8 cellular contexts compared by ENCODE assay signal in the genomic region with DNA sequence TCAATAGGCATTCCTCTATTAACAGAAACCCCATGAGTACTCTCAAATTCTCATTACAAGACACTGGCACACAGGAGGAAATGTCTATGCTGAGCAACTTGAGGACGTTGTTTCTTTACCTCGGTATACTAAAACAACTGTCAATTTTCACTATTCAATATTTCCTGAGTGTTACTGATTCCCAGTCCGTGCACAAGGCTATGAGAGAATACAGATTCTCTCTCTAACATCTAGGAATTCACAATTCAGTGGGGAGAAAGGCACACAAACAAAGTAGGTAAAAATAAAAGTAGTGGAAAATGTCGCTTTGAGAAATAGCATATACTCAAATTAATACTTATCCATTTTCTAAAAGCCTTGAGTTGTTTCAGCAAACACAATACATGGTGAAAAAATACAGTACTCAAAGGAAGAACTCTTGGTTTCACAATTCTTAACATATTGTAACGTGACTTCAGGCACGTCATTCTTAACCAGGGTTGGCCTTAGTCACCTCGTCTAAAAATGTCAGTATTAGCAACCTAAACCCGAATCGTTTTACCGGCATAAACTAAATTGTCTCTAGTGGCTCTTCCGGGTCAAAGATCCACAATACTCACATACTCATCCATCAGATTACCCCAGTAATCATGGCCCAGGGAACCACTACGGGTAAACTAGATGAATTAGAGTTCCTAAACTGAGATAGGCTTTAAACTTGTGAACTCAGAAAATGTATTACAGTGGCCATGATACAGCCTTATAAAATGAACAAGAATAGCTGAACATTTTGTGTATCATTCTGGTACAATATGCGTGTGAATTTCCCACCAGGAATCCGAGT. TPM values are rescaled to one million over a fixed set of nuclear protein-coding genes. Genes with fewer than 3 reads are reported as not detected.
DNase-seq lines count a peak whose midpoint lies in the region; ATAC-seq and TF ChIP-seq lines count a peak whose summit lies in the region.

No MANE protein-coding gene starts in this region.

- DNase-seq in Ammon's horn (ENCODE audit: low spot score) (peak; percentile 14), fibroblast of mammary gland (ENCODE audit: low read depth) (peak; percentile 83), osteoblast (ENCODE audit: insufficient read length, low spot score, missing footprints) (peak; percentile 82)
- peak; percentile 79 for DNase-seq in activated CD4-positive, alpha-beta T cell treated with anti-CD3 and anti-CD28 coated beads, Interleukin-2, amount 10 ng/mL, durations not matched to agents 24 days and 14 days

- H2AFZ ChIP-seq in osteoblast (ENCODE audit: low read length) = peak overlapping the region; percentile 91

- H3K79me2 ChIP-seq in osteoblast (ENCODE audit: insufficient read depth, low read length) = peaks cover 48% of the 10 kb centered on the region

- H3K9me3 Mint-ChIP-seq in activated CD4-positive, alpha-beta T cell treated with anti-CD3 and anti-CD28 coated beads, Interleukin-2, amount 10 ng/mL, durations not matched to agents 24 days and 14 days = no peaks in the 10 kb centered on the region

- peak overlapping the region; percentile 77 for H3K9ac ChIP-seq in HUES6 (ENCODE audit: low read length)

- ATAC-seq in GM18868 (IDR thresholded peaks at IDR 0.05; ENCODE audit: unreplicated experiment) (peak; percentile 25), HG03571 (IDR thresholded peaks at IDR 0.05; ENCODE audit: unreplicated experiment) (no peak), HG03135 (IDR thresholded peaks at IDR 0.05; ENCODE audit: unreplicated experiment) (no peak)

- peak overlapping the region; percentile 92 for H3K4me2 ChIP-seq in osteoblast (ENCODE audit: insufficient read depth, low read length)

- peaks cover 2% of the 10 kb centered on the region for H3K27me3 Mint-ChIP-seq in activated CD4-positive, alpha-beta T cell treated with anti-CD3 and anti-CD28 coated beads, Interleukin-2, amount 10 ng/mL, durations not matched to agents 24 days and 14 days

- intact Hi-C loops in activated CD4-positive, alpha-beta T cell treated with anti-CD3 and anti-CD28 coated beads, Interleukin-2, amount 10 ng/mL, durations not matched to agents 24 days and 14 days (cut with micrococcal nuclease) = loop anchor here (1.0 to 2.0 kb wide), 2 partner anchors 29 to 1641 kb away; a partner anchor contains a TSS

- peaks cover 2% of the 10 kb centered on the region for H3K36me3 Mint-ChIP-seq in activated CD4-positive, alpha-beta T cell treated with anti-CD3 and anti-CD28 coated beads, Interleukin-2, amount 10 ng/mL, durations not matched to agents 24 days and 14 days (ENCODE audit: low read depth)

- no peaks in the 10 kb centered on the region for H4K20me1 ChIP-seq in osteoblast (ENCODE audit: insufficient read depth, low read length)

- peaks cover 39% of the 10 kb centered on the region for H3K4me1 Mint-ChIP-seq in activated CD4-positive, alpha-beta T cell treated with anti-CD3 and anti-CD28 coated beads, Interleukin-2, amount 10 ng/mL, durations not matched to agents 24 days and 14 days

- H3K9me3 ChIP-seq in HUES6 (ENCODE audit: control insufficient read depth, insufficient read depth, low read depth, low read length) (no peaks in the 10 kb centered on the region), osteoblast (ENCODE audit: low read depth, low read length) (no peaks in the 10 kb centered on the region)

- peak overlapping the region; percentile 100 for H3K4me3 Mint-ChIP-seq in activated CD4-positive, alpha-beta T cell treated with anti-CD3 and anti-CD28 coated beads, Interleukin-2, amount 10 ng/mL, durations not matched to agents 24 days and 14 days

- no peak overlapping the region; the same call in 1 of the 2 replicates for H3K27ac ChIP-seq in HUES6 (ENCODE audit: low read depth, low read length)
- H3K27ac ChIP-seq in osteoblast (ENCODE audit: low read depth, low read length) = peak overlapping the region; percentile 91

- H3K4me1 ChIP-seq in HUES6 (ENCODE audit: control insufficient read depth, insufficient read depth, low read length) (peaks cover 27% of the 10 kb centered on the region), osteoblast (ENCODE audit: insufficient read depth, low read length) (peaks cover 21% of the 10 kb centered on the region)

- H3K36me3 ChIP-seq in HUES6 (ENCODE audit: control insufficient read depth, insufficient read depth, low read length) (no peaks in the 10 kb centered on the region), osteoblast (ENCODE audit: insufficient read depth, low read length) (no peaks in the 10 kb centered on the region)

- no peak for TF ChIP-seq CTCF in fibroblast of mammary gland (conservative IDR thresholded peaks at IDR 0.05; ENCODE audit: control insufficient read depth, insufficient read depth, low read depth, low read length)
- no peak for TF ChIP-seq CTCF in osteoblast (IDR thresholded peaks at IDR 0.05; ENCODE audit: extremely low read depth, low read depth, low read length)

- H3K27ac Mint-ChIP-seq in activated CD4-positive, alpha-beta T cell treated with anti-CD3 and anti-CD28 coated beads, Interleukin-2, amount 10 ng/mL, durations not matched to agents 24 days and 14 days = peak overlapping the region; percentile 96

- H3K4me3 ChIP-seq in HUES6 (ENCODE audit: low read depth, low read length) (peak overlapping the region; percentile 76), fibroblast of mammary gland (ENCODE audit: control insufficient read depth, low read depth, low read length) (peak overlapping the region; percentile 76), osteoblast (ENCODE audit: insufficient read depth, low read length) (peak overlapping the region; percentile 78)

- no peaks in the 10 kb centered on the region for H3K27me3 ChIP-seq in HUES6 (ENCODE audit: control insufficient read depth, insufficient read depth, low read length)
- H3K27me3 ChIP-seq in osteoblast (ENCODE audit: insufficient read depth, low read length) = no peaks in the 10 kb centered on the region

RNA-seq across cellular contexts. Expression of a gene that starts 1.5 kb away (rescaled TPM):
- 8.1 and 9.0 TPM in 2 replicates for total RNA-seq in activated CD4-positive, alpha-beta T cell treated with anti-CD3 and anti-CD28 coated beads, Interleukin-2, amount 10 ng/mL, durations not matched to agents 24 days and 14 days
- 10.9 TPM in 2 replicates for total RNA-seq in osteoblast

RNA-seq across cellular contexts. Expression of a gene that starts 2.7 kb away (rescaled TPM):
- 62.6 and 64.2 TPM in 2 replicates for total RNA-seq in activated CD4-positive, alpha-beta T cell treated with anti-CD3 and anti-CD28 coated beads, Interleukin-2, amount 10 ng/mL, durations not matched to agents 24 days and 14 days
- 31.5 and 34.2 TPM in 2 replicates for total RNA-seq in osteoblast

Comparison
In these comparisons a context has a peak if more than half of its experiments do, and no peak if none do; other contexts are left out.
1. DNase-seq: peak in every context shown above with its lines; median percentile 83 in fibroblast of mammary gland; 82 in osteoblast; 79 in activated CD4-positive, alpha-beta T cell treated with anti-CD3 and anti-CD28 coated beads, Interleukin-2, amount 10 ng/mL, durations not matched to agents 24 days and 14 days; 14 in Ammon's horn.